Comparison of ENCODE assay signal across 1 cellular context in the genomic region with DNA sequence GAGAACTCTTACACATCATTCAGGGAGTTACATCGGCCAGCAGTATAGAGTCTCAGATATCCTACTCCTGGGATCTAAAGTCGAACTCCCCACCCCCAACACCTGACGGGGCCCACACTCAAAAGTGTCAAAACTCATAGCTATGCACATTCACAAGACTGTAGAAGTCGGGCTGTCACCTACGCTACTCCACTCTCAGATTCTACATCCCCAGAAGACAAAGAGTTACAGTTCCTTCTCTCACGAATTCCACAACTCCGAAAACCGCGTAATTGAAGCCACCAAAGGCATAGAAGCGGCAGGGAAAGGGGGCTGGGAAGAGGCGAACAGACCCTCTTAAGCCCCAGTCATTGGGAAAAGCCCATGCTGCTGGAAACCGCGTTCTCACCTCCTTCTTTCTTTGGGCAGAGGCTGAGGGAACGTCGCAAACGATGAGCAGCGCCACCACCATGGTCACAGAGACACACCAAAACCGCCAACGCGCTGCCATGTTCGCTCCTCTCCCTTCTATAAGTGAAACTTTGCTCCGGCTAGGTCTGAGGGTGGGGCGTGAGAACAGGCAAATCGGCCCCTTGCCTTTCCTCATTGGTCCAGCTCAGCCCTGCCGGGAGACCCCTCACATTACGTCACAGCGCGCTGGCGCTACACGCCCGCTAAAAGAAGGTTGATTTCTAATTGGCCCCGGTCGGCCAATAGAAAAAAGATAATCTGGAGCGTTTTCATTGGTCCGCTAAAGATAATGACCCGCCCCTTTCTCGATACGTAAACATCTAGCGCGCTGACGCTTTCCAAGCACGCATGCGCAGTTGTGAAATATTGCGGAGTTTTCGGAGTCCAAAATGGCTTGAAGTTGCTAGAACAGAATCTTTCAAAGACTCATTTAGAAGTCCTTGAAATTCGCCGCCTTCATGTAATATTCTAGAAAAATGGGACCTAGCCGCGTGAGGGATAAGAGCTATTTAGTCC.
A peak's percentile ranks its signal among the peaks of the same experiment; 100 is the strongest.
TF ChIP-seq lines count a peak whose summit lies in the region.

A gene (minus strand): TSS at position 515 of the 966 bp plus-strand sequence. CDS start 25 bp downstream, at position 490.

TF ChIP-seq in HepG2, 621 proteins besides CTCF, POLR2A, EP300 and RAD21 (continued from another document and continues in another):
- TF ChIP-seq, protein P1, sequence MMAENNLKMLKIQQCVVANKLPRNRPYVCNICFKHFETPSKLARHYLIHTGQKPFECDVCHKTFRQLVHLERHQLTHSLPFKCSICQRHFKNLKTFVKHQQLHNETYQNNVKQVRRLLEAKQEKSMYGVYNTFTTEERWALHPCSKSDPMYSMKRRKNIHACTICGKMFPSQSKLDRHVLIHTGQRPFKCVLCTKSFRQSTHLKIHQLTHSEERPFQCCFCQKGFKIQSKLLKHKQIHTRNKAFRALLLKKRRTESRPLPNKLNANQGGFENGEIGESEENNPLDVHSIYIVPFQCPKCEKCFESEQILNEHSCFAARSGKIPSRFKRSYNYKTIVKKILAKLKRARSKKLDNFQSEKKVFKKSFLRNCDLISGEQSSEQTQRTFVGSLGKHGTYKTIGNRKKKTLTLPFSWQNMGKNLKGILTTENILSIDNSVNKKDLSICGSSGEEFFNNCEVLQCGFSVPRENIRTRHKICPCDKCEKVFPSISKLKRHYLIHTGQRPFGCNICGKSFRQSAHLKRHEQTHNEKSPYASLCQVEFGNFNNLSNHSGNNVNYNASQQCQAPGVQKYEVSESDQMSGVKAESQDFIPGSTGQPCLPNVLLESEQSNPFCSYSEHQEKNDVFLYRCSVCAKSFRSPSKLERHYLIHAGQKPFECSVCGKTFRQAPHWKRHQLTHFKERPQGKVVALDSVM (CRISPR knock-in tag; IDR thresholded peaks at IDR 0.05): no peak
- TF ChIP-seq ZNF776 (CRISPR knock-in tag; IDR thresholded peaks at IDR 0.05): no peak
- TF ChIP-seq KMT2B (CRISPR knock-in tag; IDR thresholded peaks at IDR 0.05): peak; percentile 33; the same call in 1 of the 2 replicates
- TF ChIP-seq XRCC5 (optimal IDR thresholded peaks at IDR 0.05; ENCODE audit: low read length): no peak
- no peak for TF ChIP-seq ZNF598 (CRISPR knock-in tag; IDR thresholded peaks at IDR 0.05; ENCODE audit: borderline replicate concordance)
- TF ChIP-seq, protein P2, sequence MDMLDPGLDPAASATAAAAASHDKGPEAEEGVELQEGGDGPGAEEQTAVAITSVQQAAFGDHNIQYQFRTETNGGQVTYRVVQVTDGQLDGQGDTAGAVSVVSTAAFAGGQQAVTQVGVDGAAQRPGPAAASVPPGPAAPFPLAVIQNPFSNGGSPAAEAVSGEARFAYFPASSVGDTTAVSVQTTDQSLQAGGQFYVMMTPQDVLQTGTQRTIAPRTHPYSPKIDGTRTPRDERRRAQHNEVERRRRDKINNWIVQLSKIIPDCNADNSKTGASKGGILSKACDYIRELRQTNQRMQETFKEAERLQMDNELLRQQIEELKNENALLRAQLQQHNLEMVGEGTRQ (IDR thresholded peaks at IDR 0.05; ENCODE audit: low read depth, low read length): no peak
- TF ChIP-seq, protein P2 (CRISPR knock-in tag; IDR thresholded peaks at IDR 0.05; ENCODE audit: borderline replicate concordance): no peak
- TF ChIP-seq MED1 (CRISPR knock-in tag; IDR thresholded peaks at IDR 0.05): no peak; the same call in 1 of the 2 replicates
- no peak for TF ChIP-seq SIX1 (CRISPR knock-in tag; IDR thresholded peaks at IDR 0.05; ENCODE audit: borderline replicate concordance)
- TF ChIP-seq, protein P3, sequence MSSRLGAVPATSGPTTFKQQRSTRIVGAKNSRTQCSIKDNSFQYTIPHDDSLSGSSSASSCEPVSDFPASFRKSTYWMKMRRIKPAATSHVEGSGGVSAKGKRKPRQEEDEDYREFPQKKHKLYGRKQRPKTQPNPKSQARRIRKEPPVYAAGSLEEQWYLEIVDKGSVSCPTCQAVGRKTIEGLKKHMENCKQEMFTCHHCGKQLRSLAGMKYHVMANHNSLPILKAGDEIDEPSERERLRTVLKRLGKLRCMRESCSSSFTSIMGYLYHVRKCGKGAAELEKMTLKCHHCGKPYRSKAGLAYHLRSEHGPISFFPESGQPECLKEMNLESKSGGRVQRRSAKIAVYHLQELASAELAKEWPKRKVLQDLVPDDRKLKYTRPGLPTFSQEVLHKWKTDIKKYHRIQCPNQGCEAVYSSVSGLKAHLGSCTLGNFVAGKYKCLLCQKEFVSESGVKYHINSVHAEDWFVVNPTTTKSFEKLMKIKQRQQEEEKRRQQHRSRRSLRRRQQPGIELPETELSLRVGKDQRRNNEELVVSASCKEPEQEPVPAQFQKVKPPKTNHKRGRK (CRISPR knock-in tag; IDR thresholded peaks at IDR 0.05): no peak
- no peak for TF ChIP-seq HNRNPH1 (optimal IDR thresholded peaks at IDR 0.05; ENCODE audit: low read depth, low read length)
- TF ChIP-seq RXRA (CRISPR knock-in tag; IDR thresholded peaks at IDR 0.05): no peak
- no peak for TF ChIP-seq MIER3 (CRISPR knock-in tag; IDR thresholded peaks at IDR 0.05; ENCODE audit: borderline replicate concordance)
- TF ChIP-seq SRY (CRISPR knock-in tag; IDR thresholded peaks at IDR 0.05): no peak
- no peak for TF ChIP-seq ZNF7 (CRISPR knock-in tag; IDR thresholded peaks at IDR 0.05)
- no peak for TF ChIP-seq GATAD1 (CRISPR knock-in tag; IDR thresholded peaks at IDR 0.05)
- TF ChIP-seq KLF6 (CRISPR knock-in tag; IDR thresholded peaks at IDR 0.05): no peak; the same call in 1 of the 2 replicates
- TF ChIP-seq SOX6 (IDR thresholded peaks at IDR 0.05): no peak
- TF ChIP-seq SOX6 (CRISPR knock-in tag; IDR thresholded peaks at IDR 0.05): no peak
- no peak for TF ChIP-seq ZNF563 (CRISPR knock-in tag; IDR thresholded peaks at IDR 0.05)
- no peak for TF ChIP-seq ZNF484 (CRISPR knock-in tag; IDR thresholded peaks at IDR 0.05; ENCODE audit: borderline replicate concordance, low read depth)
- TF ChIP-seq, protein P4, sequence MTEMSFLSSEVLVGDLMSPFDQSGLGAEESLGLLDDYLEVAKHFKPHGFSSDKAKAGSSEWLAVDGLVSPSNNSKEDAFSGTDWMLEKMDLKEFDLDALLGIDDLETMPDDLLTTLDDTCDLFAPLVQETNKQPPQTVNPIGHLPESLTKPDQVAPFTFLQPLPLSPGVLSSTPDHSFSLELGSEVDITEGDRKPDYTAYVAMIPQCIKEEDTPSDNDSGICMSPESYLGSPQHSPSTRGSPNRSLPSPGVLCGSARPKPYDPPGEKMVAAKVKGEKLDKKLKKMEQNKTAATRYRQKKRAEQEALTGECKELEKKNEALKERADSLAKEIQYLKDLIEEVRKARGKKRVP (CRISPR knock-in tag; IDR thresholded peaks at IDR 0.05): 0 out of 4 replicates have a peak, but pooled peaks of 1 of the 2 experiments have one; percentile 20
- no peak for TF ChIP-seq ZFP36L2 (CRISPR knock-in tag; IDR thresholded peaks at IDR 0.05)
- TF ChIP-seq ZNF282 (IDR thresholded peaks at IDR 0.05; ENCODE audit: partially characterized antibody): no peak
- peak; percentile 72 for TF ChIP-seq PHF21A (CRISPR knock-in tag; IDR thresholded peaks at IDR 0.05)
- TF ChIP-seq ZMAT3 (CRISPR knock-in tag; conservative IDR thresholded peaks at IDR 0.05): no peak
- TF ChIP-seq THAP11 (CRISPR knock-in tag; IDR thresholded peaks at IDR 0.05): peak; percentile 54
- no peak for TF ChIP-seq ZNF891 (CRISPR knock-in tag; IDR thresholded peaks at IDR 0.05)
- no peak for TF ChIP-seq PITX1 (CRISPR knock-in tag; IDR thresholded peaks at IDR 0.05)
- peak; percentile 62 for TF ChIP-seq SP2 (CRISPR knock-in tag; IDR thresholded peaks at IDR 0.05)
- no peak for TF ChIP-seq PHF5A (CRISPR knock-in tag; IDR thresholded peaks at IDR 0.05; ENCODE audit: low read depth, unreplicated experiment)
- no peak for TF ChIP-seq NFE2 (CRISPR knock-in tag; IDR thresholded peaks at IDR 0.05)
- TF ChIP-seq ZNF775 (CRISPR knock-in tag; IDR thresholded peaks at IDR 0.05; ENCODE audit: borderline replicate concordance): no peak
- TF ChIP-seq, protein P5, sequence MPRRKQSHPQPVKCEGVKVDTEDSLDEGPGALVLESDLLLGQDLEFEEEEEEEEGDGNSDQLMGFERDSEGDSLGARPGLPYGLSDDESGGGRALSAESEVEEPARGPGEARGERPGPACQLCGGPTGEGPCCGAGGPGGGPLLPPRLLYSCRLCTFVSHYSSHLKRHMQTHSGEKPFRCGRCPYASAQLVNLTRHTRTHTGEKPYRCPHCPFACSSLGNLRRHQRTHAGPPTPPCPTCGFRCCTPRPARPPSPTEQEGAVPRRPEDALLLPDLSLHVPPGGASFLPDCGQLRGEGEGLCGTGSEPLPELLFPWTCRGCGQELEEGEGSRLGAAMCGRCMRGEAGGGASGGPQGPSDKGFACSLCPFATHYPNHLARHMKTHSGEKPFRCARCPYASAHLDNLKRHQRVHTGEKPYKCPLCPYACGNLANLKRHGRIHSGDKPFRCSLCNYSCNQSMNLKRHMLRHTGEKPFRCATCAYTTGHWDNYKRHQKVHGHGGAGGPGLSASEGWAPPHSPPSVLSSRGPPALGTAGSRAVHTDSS (CRISPR knock-in tag; conservative IDR thresholded peaks at IDR 0.05): no peak
- no peak for TF ChIP-seq PLRG1 (conservative IDR thresholded peaks at IDR 0.05)
- no peak for TF ChIP-seq ZNF10 (CRISPR knock-in tag; IDR thresholded peaks at IDR 0.05; ENCODE audit: borderline replicate concordance, low read depth)
- TF ChIP-seq, protein P6, sequence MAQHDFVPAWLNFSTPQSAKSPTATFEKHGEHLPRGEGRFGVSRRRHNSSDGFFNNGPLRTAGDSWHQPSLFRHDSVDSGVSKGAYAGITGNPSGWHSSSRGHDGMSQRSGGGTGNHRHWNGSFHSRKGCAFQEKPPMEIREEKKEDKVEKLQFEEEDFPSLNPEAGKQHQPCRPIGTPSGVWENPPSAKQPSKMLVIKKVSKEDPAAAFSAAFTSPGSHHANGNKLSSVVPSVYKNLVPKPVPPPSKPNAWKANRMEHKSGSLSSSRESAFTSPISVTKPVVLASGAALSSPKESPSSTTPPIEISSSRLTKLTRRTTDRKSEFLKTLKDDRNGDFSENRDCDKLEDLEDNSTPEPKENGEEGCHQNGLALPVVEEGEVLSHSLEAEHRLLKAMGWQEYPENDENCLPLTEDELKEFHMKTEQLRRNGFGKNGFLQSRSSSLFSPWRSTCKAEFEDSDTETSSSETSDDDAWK (CRISPR knock-in tag; IDR thresholded peaks at IDR 0.05): no peak
- TF ChIP-seq ZNF367 (CRISPR knock-in tag; IDR thresholded peaks at IDR 0.05; ENCODE audit: borderline replicate concordance): no peak
- TF ChIP-seq, protein P7, sequence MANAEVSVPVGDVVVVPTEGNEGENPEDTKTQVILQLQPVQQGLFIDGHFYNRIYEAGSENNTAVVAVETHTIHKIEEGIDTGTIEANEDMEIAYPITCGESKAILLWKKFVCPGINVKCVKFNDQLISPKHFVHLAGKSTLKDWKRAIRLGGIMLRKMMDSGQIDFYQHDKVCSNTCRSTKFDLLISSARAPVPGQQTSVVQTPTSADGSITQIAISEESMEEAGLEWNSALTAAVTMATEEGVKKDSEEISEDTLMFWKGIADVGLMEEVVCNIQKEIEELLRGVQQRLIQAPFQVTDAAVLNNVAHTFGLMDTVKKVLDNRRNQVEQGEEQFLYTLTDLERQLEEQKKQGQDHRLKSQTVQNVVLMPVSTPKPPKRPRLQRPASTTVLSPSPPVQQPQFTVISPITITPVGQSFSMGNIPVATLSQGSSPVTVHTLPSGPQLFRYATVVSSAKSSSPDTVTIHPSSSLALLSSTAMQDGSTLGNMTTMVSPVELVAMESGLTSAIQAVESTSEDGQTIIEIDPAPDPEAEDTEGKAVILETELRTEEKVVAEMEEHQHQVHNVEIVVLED (CRISPR knock-in tag; IDR thresholded peaks at IDR 0.05; ENCODE audit: borderline replicate concordance): peak; percentile 80
- TF ChIP-seq NCOA1 (CRISPR knock-in tag; IDR thresholded peaks at IDR 0.05): no peak
- TF ChIP-seq, protein P8, sequence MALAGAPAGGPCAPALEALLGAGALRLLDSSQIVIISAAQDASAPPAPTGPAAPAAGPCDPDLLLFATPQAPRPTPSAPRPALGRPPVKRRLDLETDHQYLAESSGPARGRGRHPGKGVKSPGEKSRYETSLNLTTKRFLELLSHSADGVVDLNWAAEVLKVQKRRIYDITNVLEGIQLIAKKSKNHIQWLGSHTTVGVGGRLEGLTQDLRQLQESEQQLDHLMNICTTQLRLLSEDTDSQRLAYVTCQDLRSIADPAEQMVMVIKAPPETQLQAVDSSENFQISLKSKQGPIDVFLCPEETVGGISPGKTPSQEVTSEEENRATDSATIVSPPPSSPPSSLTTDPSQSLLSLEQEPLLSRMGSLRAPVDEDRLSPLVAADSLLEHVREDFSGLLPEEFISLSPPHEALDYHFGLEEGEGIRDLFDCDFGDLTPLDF (CRISPR knock-in tag; IDR thresholded peaks at IDR 0.05): 0 out of 2 replicates have a peak, but pooled peaks have one; percentile 29
- no peak for TF ChIP-seq ZSCAN12 (CRISPR knock-in tag; IDR thresholded peaks at IDR 0.05)
- TF ChIP-seq SAP130 (CRISPR knock-in tag; IDR thresholded peaks at IDR 0.05; ENCODE audit: low read depth): peak; percentile 59
- TF ChIP-seq ZNF562 (CRISPR knock-in tag; IDR thresholded peaks at IDR 0.05; ENCODE audit: borderline replicate concordance): no peak
- no peak for TF ChIP-seq MIXL1 (CRISPR knock-in tag; IDR thresholded peaks at IDR 0.05)
- 0 out of 4 replicates have a peak, but pooled peaks of 1 of the 2 experiments have one; percentile 37 for TF ChIP-seq KLF16 (CRISPR knock-in tag; IDR thresholded peaks at IDR 0.05)
- no peak for TF ChIP-seq RFX1 (IDR thresholded peaks at IDR 0.05)
- TF ChIP-seq PCBP2 (optimal IDR thresholded peaks at IDR 0.05; ENCODE audit: low read depth, low read length, poor library complexity, severe bottlenecking): no peak
- TF ChIP-seq ZNF44 (CRISPR knock-in tag; IDR thresholded peaks at IDR 0.05): no peak
- TF ChIP-seq MTA3 (CRISPR knock-in tag; IDR thresholded peaks at IDR 0.05): no peak
- TF ChIP-seq, protein P9, sequence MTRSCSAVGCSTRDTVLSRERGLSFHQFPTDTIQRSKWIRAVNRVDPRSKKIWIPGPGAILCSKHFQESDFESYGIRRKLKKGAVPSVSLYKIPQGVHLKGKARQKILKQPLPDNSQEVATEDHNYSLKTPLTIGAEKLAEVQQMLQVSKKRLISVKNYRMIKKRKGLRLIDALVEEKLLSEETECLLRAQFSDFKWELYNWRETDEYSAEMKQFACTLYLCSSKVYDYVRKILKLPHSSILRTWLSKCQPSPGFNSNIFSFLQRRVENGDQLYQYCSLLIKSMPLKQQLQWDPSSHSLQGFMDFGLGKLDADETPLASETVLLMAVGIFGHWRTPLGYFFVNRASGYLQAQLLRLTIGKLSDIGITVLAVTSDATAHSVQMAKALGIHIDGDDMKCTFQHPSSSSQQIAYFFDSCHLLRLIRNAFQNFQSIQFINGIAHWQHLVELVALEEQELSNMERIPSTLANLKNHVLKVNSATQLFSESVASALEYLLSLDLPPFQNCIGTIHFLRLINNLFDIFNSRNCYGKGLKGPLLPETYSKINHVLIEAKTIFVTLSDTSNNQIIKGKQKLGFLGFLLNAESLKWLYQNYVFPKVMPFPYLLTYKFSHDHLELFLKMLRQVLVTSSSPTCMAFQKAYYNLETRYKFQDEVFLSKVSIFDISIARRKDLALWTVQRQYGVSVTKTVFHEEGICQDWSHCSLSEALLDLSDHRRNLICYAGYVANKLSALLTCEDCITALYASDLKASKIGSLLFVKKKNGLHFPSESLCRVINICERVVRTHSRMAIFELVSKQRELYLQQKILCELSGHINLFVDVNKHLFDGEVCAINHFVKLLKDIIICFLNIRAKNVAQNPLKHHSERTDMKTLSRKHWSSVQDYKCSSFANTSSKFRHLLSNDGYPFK (CRISPR knock-in tag; IDR thresholded peaks at IDR 0.05; ENCODE audit: borderline replicate concordance): no peak
